In genomic region chr6:141562181-141562800, GRCh38 we compare ENCODE assay signal across 9 cellular contexts.
DNase-seq lines count a peak whose midpoint lies in the region; ATAC-seq and TF ChIP-seq lines count a peak whose summit lies in the region.
"Had no signal": no experiment of that assay in that cellular context is flagged by ENCODE, and none has a peak within 500 bp of the region (broad histone marks: within the 10 kb centered on the region; RNA-seq: fewer than 3 reads in every experiment).

No MANE protein-coding gene starts in this region.

- peak overlapping the region; percentile 18 for H3K4me3 ChIP-seq in choroid plexus epithelial cell (ENCODE audit: low read depth, low read length)
- H3K4me3 ChIP-seq: HAP-1 had no signal

- ATAC-seq in GM18909 (IDR thresholded peaks at IDR 0.05; ENCODE audit: poor library complexity, unreplicated experiment) (peak; percentile 37), HG03139 (IDR thresholded peaks at IDR 0.05; ENCODE audit: unreplicated experiment) (peak; percentile 34)

- TF ChIP-seq CTCF in choroid plexus epithelial cell (conservative IDR thresholded peaks at IDR 0.05; ENCODE audit: low read depth, low read length) = no peak

- DNase-seq in AG20443 (ENCODE audit: low spot score) (peak; percentile 19), SK-N-DZ (ENCODE audit: low spot score) (peak; percentile 63), choroid plexus epithelial cell (ENCODE audit: low read depth) (peak; percentile 31), midbrain (lab: John Stamatoyannopoulos, UW) (peak; percentile 18), ureter (ENCODE audit: low spot score) (peak; percentile 44), middle frontal gyrus (ENCODE audit: extremely low spot score, low spot score) (no peak)
